In genomic region chr5:112628219-112628618, GRCh38 we compare ENCODE assay signal across 15 cellular contexts.
A peak's percentile ranks its signal among the peaks of the same experiment; 100 is the strongest.
DNase-seq lines count a peak whose midpoint lies in the region; ATAC-seq and TF ChIP-seq lines count a peak whose summit lies in the region.
"Had no signal": no experiment of that assay in that cellular context is flagged by ENCODE, and none has a peak within 500 bp of the region (broad histone marks: within the 10 kb centered on the region; RNA-seq: fewer than 3 reads in every experiment).

No MANE protein-coding gene starts in this region.

- no peak overlapping the region for H2AFZ ChIP-seq in mammary epithelial cell (ENCODE audit: low read depth, low read length)

- H3K4me1 ChIP-seq in body of pancreas: peaks cover 3% of the 10 kb centered on the region
- H3K4me1 ChIP-seq in testis: no peaks in the 10 kb centered on the region
- H3K4me1 ChIP-seq in mammary epithelial cell (ENCODE audit: insufficient read depth, low read length): no peaks in the 10 kb centered on the region
- H3K4me1 ChIP-seq in ovary (ENCODE audit: insufficient read depth): peaks cover 4% of the 10 kb centered on the region

- H3K27me3 ChIP-seq in H7 (ENCODE audit: control insufficient read depth, insufficient read depth, low read length) (no peaks in the 10 kb centered on the region), body of pancreas (no peaks in the 10 kb centered on the region), testis (no peaks in the 10 kb centered on the region), mammary epithelial cell (ENCODE audit: insufficient read depth, low read length) (peaks cover 1% of the 10 kb centered on the region), ovary (no peaks in the 10 kb centered on the region)

- no peaks in the 10 kb centered on the region for H3K9me3 Mint-ChIP-seq in nephron

- ATAC-seq in body of pancreas: peak; percentile 24

- dilution Hi-C loops in mammary epithelial cell (cut with HindIII; ENCODE audit: low sequenced_read_pairs): no loop called here

- H3K27ac ChIP-seq in body of pancreas (no peak overlapping the region), testis (no peak overlapping the region), mammary epithelial cell (ENCODE audit: insufficient read depth, low read depth, low read length) (no peak overlapping the region), ovary (no peak overlapping the region)

- intact Hi-C loops in body of pancreas (cut with DNase I) (no loop called here), testis (cut with DNase I; ENCODE audit: low total_unique reads) (no loop called here), mammary epithelial cell (cut with micrococcal nuclease) (no loop called here), ovary (cut with DNase I) (no loop called here)

- no peak for TF ChIP-seq EP300 in ovary (IDR thresholded peaks at IDR 0.05)

- H3K4me3 ChIP-seq in H7 (ENCODE audit: insufficient read depth, low read depth, low read length): no peak overlapping the region
- H3K4me3 ChIP-seq in body of pancreas: no peak overlapping the region
- H3K4me3 ChIP-seq in testis: no peak overlapping the region
- H3K4me3 ChIP-seq in mammary epithelial cell (replicated peaks in 1 of 3; ENCODE audit: insufficient read depth in 1 of 3, low read depth in 2 of 3, low read length in 3 of 3): no peak overlapping the region
- H3K4me3 ChIP-seq in ovary: no peak overlapping the region
- H3K4me3 ChIP-seq: lung had no signal

- peak; percentile 44 for DNase-seq in H7
- peak; percentile 43 for DNase-seq in NCI-H1105 treated with DMSO at 0.1 percent for 48 hours (lab: John Stamatoyannopoulos, UW)
- DNase-seq in body of pancreas: no peak
- DNase-seq in testis: no peak
- DNase-seq in mammary epithelial cell: no peak
- no peak for DNase-seq in NCI-H526 treated with DMSO at 0.1 percent for 48 hours (lab: John Stamatoyannopoulos, UW)
- DNase-seq in ovary: no peak
- DNase-seq: activated B cell treated with CpG ODN at 0.5 μM for 24 hours, DND-41, hippocampal formation, NCI-H2081, OCI-M1 had no signal

- H3K36me3 ChIP-seq in H7 (replicated peaks; ENCODE audit: control insufficient read depth, insufficient read depth, low read length) (no peaks in the 10 kb centered on the region), body of pancreas (replicated peaks in 1 of 2; ENCODE audit: insufficient read depth in 1 of 2, low read depth in 2 of 2) (no peaks in the 10 kb centered on the region), testis (ENCODE audit: low read depth, missing control alignments) (no peaks in the 10 kb centered on the region), mammary epithelial cell (ENCODE audit: insufficient read depth, low read length) (no peaks in the 10 kb centered on the region), ovary (no peaks in the 10 kb centered on the region)

- H4K20me1 ChIP-seq in mammary epithelial cell (ENCODE audit: insufficient read depth, low read length): no peaks in the 10 kb centered on the region

- no peaks in the 10 kb centered on the region for H3K36me3 Mint-ChIP-seq in nephron (ENCODE audit: low read depth)

- TF ChIP-seq CTCF in body of pancreas (IDR thresholded peaks at IDR 0.05) (peak in 2 of 7 experiments; percentile 8 to 13), nephron (IDR thresholded peaks at IDR 0.05; ENCODE audit: unreplicated experiment in 3 of 3) (peak in 2 of 3 experiments; percentile 7 to 24), testis (IDR thresholded peaks at IDR 0.05) (peak in 1 of 3 experiments; percentile 12), mammary epithelial cell (conservative IDR thresholded peaks at IDR 0.05 in 1 of 2, IDR thresholded peaks at IDR 0.05 in 1 of 2; ENCODE audit: extremely low read depth in 1 of 2, insufficient read depth in 1 of 2, low read depth in 1 of 2, low read length in 2 of 2) (no peak), ovary (IDR thresholded peaks at IDR 0.05) (no peak)

- H3K9me3 ChIP-seq in body of pancreas: no peaks in the 10 kb centered on the region
- no peaks in the 10 kb centered on the region for H3K9me3 ChIP-seq in testis
- no peaks in the 10 kb centered on the region for H3K9me3 ChIP-seq in mammary epithelial cell (replicated peaks; ENCODE audit: insufficient read depth, low read length)
- no peaks in the 10 kb centered on the region for H3K9me3 ChIP-seq in ovary

- BruUV-seq in mammary epithelial cell (replicated peaks; lab: Mats Ljungman, UMichigan): no TSS peak

- H3K27ac Mint-ChIP-seq in nephron: peak overlapping the region; percentile 68 to 92 (median 88)
- H3K27ac Mint-ChIP-seq: activated B cell treated with CpG ODN at 0.5 μM for 24 hours, B cell had no signal

- no peaks in the 10 kb centered on the region for H3K79me2 ChIP-seq in mammary epithelial cell (ENCODE audit: insufficient read depth, low read length)

- no peak overlapping the region for H3K4me3 Mint-ChIP-seq in nephron
- H3K4me3 Mint-ChIP-seq: activated B cell treated with CpG ODN at 0.5 μM for 24 hours, B cell had no signal

- no peak overlapping the region for H3K4me2 ChIP-seq in mammary epithelial cell (ENCODE audit: insufficient read depth, low read depth, low read length)

- in situ Hi-C loops in mammary epithelial cell (cut with MboI; ENCODE audit: low sequenced_read_pairs in 2 of 2): no loop called here

- CTCF ChIA-PET in mammary epithelial cell (lab: Charles Lee; ENCODE audit: low non-redundant PET): no interaction called here

- TF ChIP-seq POLR2A in body of pancreas (IDR thresholded peaks at IDR 0.05): no peak
- no peak for TF ChIP-seq POLR2A in testis (IDR thresholded peaks at IDR 0.05)
- TF ChIP-seq POLR2A in ovary (IDR thresholded peaks at IDR 0.05): no peak

- no peaks in the 10 kb centered on the region for H3K27me3 Mint-ChIP-seq in nephron (ENCODE audit: low read depth)

- H3K4me1 Mint-ChIP-seq in nephron: peaks cover 41% of the 10 kb centered on the region
- H3K4me1 Mint-ChIP-seq: activated B cell treated with CpG ODN at 0.5 μM for 24 hours had no signal

- no peak overlapping the region for H3K9ac ChIP-seq in mammary epithelial cell (ENCODE audit: insufficient read depth, low read length)

- 21 to 24% methylated on average over 2 of the region's 2 CpGs for WGBS in body of pancreas, 2 donors
- 19 to 33% methylated on average over 2 of the region's 2 CpGs for WGBS in testis, 2 donors
- 0% methylated on average over 2 of the region's 2 CpGs for WGBS in mammary epithelial cell (ENCODE audit: low coverage, missing lambda C conversion rate)
- WGBS in ovary, 3 donors: 17 to 29% (median 25%) methylated on average over 2 of the region's 2 CpGs

Comparison
In these comparisons a context has a peak if more than half of its experiments do, and no peak if none do; other contexts are left out.
1. DNase-seq: peak in H7 (single experiment) and NCI-H1105 treated with DMSO at 0.1 percent for 48 hours (single experiment); none in body of pancreas (0 of 4), testis (single experiment), mammary epithelial cell (single experiment), NCI-H526 treated with DMSO at 0.1 percent for 48 hours (single experiment) and ovary (0 of 5).
2. CTCF ChIP-seq: peak in nephron (2 of 3); none in mammary epithelial cell (0 of 2) and ovary (0 of 3).